ENCODE assay signal across 1 cellular context in the genomic region with DNA sequence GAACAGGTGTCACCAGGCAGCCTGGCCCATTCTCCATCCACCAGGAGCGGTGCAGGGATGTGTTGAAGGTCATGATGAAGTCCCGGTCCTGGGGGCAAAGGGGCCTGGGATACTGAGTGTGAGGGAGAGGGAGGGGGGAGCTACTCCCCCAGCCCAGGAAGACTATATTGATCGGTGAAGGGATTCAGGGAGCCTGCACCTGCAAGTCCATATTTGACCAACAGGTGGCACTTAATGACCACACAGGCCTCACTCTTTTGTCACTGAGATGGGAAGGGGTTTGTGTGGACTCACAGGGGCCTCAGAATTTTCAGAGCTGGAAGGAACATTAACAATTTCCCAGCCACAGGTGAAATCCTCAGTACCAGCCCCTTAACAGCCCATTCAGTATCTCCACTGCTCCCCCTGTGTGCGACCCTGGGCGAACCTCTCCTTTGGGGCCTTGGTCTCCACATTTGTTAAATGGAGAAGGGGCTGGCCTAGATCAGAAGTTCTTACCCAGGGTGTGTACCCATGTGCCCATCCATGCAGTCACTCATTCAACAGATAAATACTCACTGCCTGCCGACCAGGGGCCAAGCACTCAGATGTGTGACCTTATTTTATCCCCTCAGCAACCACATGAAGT.
TF ChIP-seq lines count a peak whose summit lies in the region.

No MANE protein-coding gene starts in this region.

TF ChIP-seq in HepG2, 621 proteins besides CTCF, POLR2A, EP300 and RAD21 (continued from another document):
- TF ChIP-seq ONECUT2 (CRISPR knock-in tag; IDR thresholded peaks at IDR 0.05) (peak; percentile 82), CEBPB (IDR thresholded peaks at IDR 0.05; ENCODE audit: borderline replicate concordance, low read depth, low read length) (no peak), CBFB (CRISPR knock-in tag; IDR thresholded peaks at IDR 0.05) (no peak), ZNF546 (CRISPR knock-in tag; conservative IDR thresholded peaks at IDR 0.05) (no peak), ZNF44 (CRISPR knock-in tag; IDR thresholded peaks at IDR 0.05) (no peak), ZNF790 (CRISPR knock-in tag; IDR thresholded peaks at IDR 0.05; ENCODE audit: borderline replicate concordance) (no peak), ATM (IDR thresholded peaks at IDR 0.05; ENCODE audit: borderline replicate concordance) (no peak), KDM6A (CRISPR knock-in tag; IDR thresholded peaks at IDR 0.05; ENCODE audit: low read depth) (no peak), RFX3 (CRISPR knock-in tag; IDR thresholded peaks at IDR 0.05) (no peak), PLRG1 (conservative IDR thresholded peaks at IDR 0.05) (no peak), XRCC5 (optimal IDR thresholded peaks at IDR 0.05; ENCODE audit: low read length) (peak; percentile 44), TP53 (CRISPR knock-in tag; conservative IDR thresholded peaks at IDR 0.05) (no peak), MAZ (IDR thresholded peaks at IDR 0.05; ENCODE audit: borderline replicate concordance, low read depth, low read length) (peak; percentile 5; the same call in 1 of the 2 replicates), MAZ (CRISPR knock-in tag; IDR thresholded peaks at IDR 0.05; ENCODE audit: low read depth) (no peak), BORCS8-MEF2B (CRISPR knock-in tag; IDR thresholded peaks at IDR 0.05) (no peak), ZNF17 (CRISPR knock-in tag; IDR thresholded peaks at IDR 0.05) (no peak), MIER2 (CRISPR knock-in tag; IDR thresholded peaks at IDR 0.05) (peak; percentile 87)
- TF ChIP-seq, protein P1, sequence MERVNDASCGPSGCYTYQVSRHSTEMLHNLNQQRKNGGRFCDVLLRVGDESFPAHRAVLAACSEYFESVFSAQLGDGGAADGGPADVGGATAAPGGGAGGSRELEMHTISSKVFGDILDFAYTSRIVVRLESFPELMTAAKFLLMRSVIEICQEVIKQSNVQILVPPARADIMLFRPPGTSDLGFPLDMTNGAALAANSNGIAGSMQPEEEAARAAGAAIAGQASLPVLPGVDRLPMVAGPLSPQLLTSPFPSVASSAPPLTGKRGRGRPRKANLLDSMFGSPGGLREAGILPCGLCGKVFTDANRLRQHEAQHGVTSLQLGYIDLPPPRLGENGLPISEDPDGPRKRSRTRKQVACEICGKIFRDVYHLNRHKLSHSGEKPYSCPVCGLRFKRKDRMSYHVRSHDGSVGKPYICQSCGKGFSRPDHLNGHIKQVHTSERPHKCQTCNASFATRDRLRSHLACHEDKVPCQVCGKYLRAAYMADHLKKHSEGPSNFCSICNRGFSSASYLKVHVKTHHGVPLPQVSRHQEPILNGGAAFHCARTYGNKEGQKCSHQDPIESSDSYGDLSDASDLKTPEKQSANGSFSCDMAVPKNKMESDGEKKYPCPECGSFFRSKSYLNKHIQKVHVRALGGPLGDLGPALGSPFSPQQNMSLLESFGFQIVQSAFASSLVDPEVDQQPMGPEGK (CRISPR knock-in tag; IDR thresholded peaks at IDR 0.05): peak; percentile 72; the same call in 1 of the 2 replicates
- TF ChIP-seq, protein P2, sequence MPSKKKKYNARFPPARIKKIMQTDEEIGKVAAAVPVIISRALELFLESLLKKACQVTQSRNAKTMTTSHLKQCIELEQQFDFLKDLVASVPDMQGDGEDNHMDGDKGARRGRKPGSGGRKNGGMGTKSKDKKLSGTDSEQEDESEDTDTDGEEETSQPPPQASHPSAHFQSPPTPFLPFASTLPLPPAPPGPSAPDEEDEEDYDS (CRISPR knock-in tag; IDR thresholded peaks at IDR 0.05): no peak
